Comparison of ENCODE assay signal across 1 cellular context in genomic region chr10:7950981-7951847, GRCh38.
TF ChIP-seq lines count a peak whose summit lies in the region.

No MANE protein-coding gene starts in this region.

TF ChIP-seq in HepG2, 621 proteins besides CTCF, POLR2A, EP300 and RAD21 (continued from another document):
- TF ChIP-seq THRA (CRISPR knock-in tag; IDR thresholded peaks at IDR 0.05; ENCODE audit: borderline replicate concordance) = no peak
- TF ChIP-seq RAD51 (IDR thresholded peaks at IDR 0.05; ENCODE audit: borderline replicate concordance) = no peak
- no peak for TF ChIP-seq ZNF446 (CRISPR knock-in tag; IDR thresholded peaks at IDR 0.05)
- no peak for TF ChIP-seq FOSL2 (CRISPR knock-in tag; IDR thresholded peaks at IDR 0.05)
- TF ChIP-seq ZNF331 (CRISPR knock-in tag; IDR thresholded peaks at IDR 0.05) = peak; percentile 100
- TF ChIP-seq GRHL1 (CRISPR knock-in tag; conservative IDR thresholded peaks at IDR 0.05) = no peak
- no peak for TF ChIP-seq ZNF563 (CRISPR knock-in tag; IDR thresholded peaks at IDR 0.05)
- no peak for TF ChIP-seq MED8 (CRISPR knock-in tag; IDR thresholded peaks at IDR 0.05; ENCODE audit: insufficient replicate concordance)
- no peak for TF ChIP-seq ZGPAT (CRISPR knock-in tag; IDR thresholded peaks at IDR 0.05)
- TF ChIP-seq PTBP1 (IDR thresholded peaks at IDR 0.05; ENCODE audit: low read depth, low read length, poor library complexity, severe bottlenecking) = no peak
- 0 out of 2 replicates have a peak, but pooled peaks have one; percentile 38 for TF ChIP-seq RFX3 (CRISPR knock-in tag; IDR thresholded peaks at IDR 0.05)
- 0 out of 2 replicates have a peak, but pooled peaks have one; percentile 16 for TF ChIP-seq FOXA3 (CRISPR knock-in tag; IDR thresholded peaks at IDR 0.05)
- no peak for TF ChIP-seq NFE2 (CRISPR knock-in tag; IDR thresholded peaks at IDR 0.05)
- no peak for TF ChIP-seq FOXK2 (IDR thresholded peaks at IDR 0.05)
- TF ChIP-seq FOXA1 (IDR thresholded peaks at IDR 0.05) = no peak
- TF ChIP-seq FOXA1 (CRISPR knock-in tag; IDR thresholded peaks at IDR 0.05) = peak; percentile 50; the same call in 1 of the 2 replicates
- TF ChIP-seq RFX1 (IDR thresholded peaks at IDR 0.05) = peak; percentile 59; the same call in 1 of the 2 replicates
- no peak for TF ChIP-seq ZNF792 (CRISPR knock-in tag; IDR thresholded peaks at IDR 0.05)
- no peak for TF ChIP-seq DNMT3B (CRISPR knock-in tag; conservative IDR thresholded peaks at IDR 0.05)
- 0 out of 2 replicates have a peak, but pooled peaks have one; percentile 10 for TF ChIP-seq MAFF (IDR thresholded peaks at IDR 0.05; ENCODE audit: low read depth, low read length)
- no peak for TF ChIP-seq NCOA5 (CRISPR knock-in tag; IDR thresholded peaks at IDR 0.05)
- no peak for TF ChIP-seq ZNF770 (CRISPR knock-in tag; IDR thresholded peaks at IDR 0.05)
- TF ChIP-seq ARNT (IDR thresholded peaks at IDR 0.05) = no peak
- TF ChIP-seq RERE (CRISPR knock-in tag; IDR thresholded peaks at IDR 0.05; ENCODE audit: low read depth) = no peak
- no peak for TF ChIP-seq MEIS2 (CRISPR knock-in tag; IDR thresholded peaks at IDR 0.05)
